Comparison of ENCODE assay signal across 2 cellular contexts in genomic region chr11:12636871-12637410, GRCh38.
TF ChIP-seq lines count a peak whose summit lies in the region.

No MANE protein-coding gene starts in this region.

TF ChIP-seq in GM23338, 12 proteins besides CTCF, POLR2A, EP300 and RAD21:
- TF ChIP-seq ZNF462 (CRISPR knock-in tag; IDR thresholded peaks at IDR 0.05) (no peak), NANOG (IDR thresholded peaks at IDR 0.05; ENCODE audit: borderline replicate concordance) (no peak), JUNB (IDR thresholded peaks at IDR 0.05; ENCODE audit: unreplicated experiment) (no peak), ETS1 (IDR thresholded peaks at IDR 0.05) (no peak), REST (IDR thresholded peaks at IDR 0.05; ENCODE audit: unreplicated experiment) (no peak), CREB1 (CRISPR knock-in tag; IDR thresholded peaks at IDR 0.05; ENCODE audit: low read depth) (no peak), ZNF114 (CRISPR knock-in tag; IDR thresholded peaks at IDR 0.05) (no peak), STAT1 (IDR thresholded peaks at IDR 0.05; ENCODE audit: unreplicated experiment) (no peak)

TF ChIP-seq in H1, 55 proteins besides CTCF, POLR2A, EP300 and RAD21 (continued from another document):
- TF ChIP-seq EGR1 (IDR thresholded peaks at IDR 0.05; ENCODE audit: borderline replicate concordance, low read depth, low read length) (no peak), CBX5 (IDR thresholded peaks at IDR 0.05; ENCODE audit: low read depth, low read length) (no peak), EZH2 (IDR thresholded peaks at IDR 0.05; ENCODE audit: low read depth, low read length, severe bottlenecking) (no peak), HDAC2 (IDR thresholded peaks at IDR 0.05; ENCODE audit: borderline replicate concordance in 1 of 2, low read depth in 2 of 2, low read length in 2 of 2) (no peak), POU5F1 (IDR thresholded peaks at IDR 0.05; ENCODE audit: low read depth, low read length) (no peak)
